18 cellular contexts compared by ENCODE assay signal in the genomic region with DNA sequence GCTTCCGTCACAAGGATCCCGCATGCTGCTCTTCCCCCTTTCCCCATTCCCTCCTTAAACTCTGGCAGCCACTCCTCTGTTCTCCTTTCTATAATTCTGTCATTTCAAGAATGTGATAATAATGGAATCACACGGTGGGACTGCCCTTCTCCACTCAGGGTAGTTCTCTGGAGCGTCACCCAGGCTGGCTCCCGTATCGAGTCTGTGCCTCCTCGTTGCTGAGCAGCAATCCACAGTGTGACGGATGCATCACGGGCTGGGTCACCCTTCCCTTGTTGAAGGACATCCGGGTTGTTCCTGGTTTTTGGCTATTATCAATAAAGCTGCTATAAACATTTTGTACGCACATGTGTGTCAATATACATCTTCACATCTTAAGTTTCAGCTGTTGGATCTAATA. TPM values are rescaled to one million over a fixed set of nuclear protein-coding genes. Genes with fewer than 3 reads are reported as not detected.
DNase-seq lines count a peak whose midpoint lies in the region; ATAC-seq, FAIRE-seq and TF ChIP-seq lines count a peak whose summit lies in the region.
"Had no signal": no experiment of that assay in that cellular context is flagged by ENCODE, and none has a peak within 500 bp of the region (broad histone marks: within the 10 kb centered on the region; RNA-seq: fewer than 3 reads in every experiment).

No MANE protein-coding gene starts in this region.

- peak overlapping the region; percentile 74 for H2AK5ac ChIP-seq in IMR-90 (ENCODE audit: low read depth, low read length)

- no peak for FAIRE-seq in H54 (lab: Jason Lieb, UNC)

- H3K9me3 Mint-ChIP-seq in activated naive CD8-positive, alpha-beta T cell (ENCODE audit: low read depth): no peaks in the 10 kb centered on the region
- no peaks in the 10 kb centered on the region for H3K9me3 Mint-ChIP-seq in naive thymus-derived CD8-positive, alpha-beta T cell
- H3K9me3 Mint-ChIP-seq: brain, neural crest cell had no signal

- BruUV-seq in IMR-90 (replicated peaks; lab: Mats Ljungman, UMichigan): no TSS peak

- H3K4me2 ChIP-seq in IMR-90 (ENCODE audit: low read depth, low read length): no peak overlapping the region

- peak overlapping the region; percentile 40; the same call in 1 of the 2 replicates for H3K23ac ChIP-seq in IMR-90 (ENCODE audit: low read depth, low read length)

- peaks cover 43% of the 10 kb centered on the region for H3K9me1 ChIP-seq in IMR-90 (ENCODE audit: insufficient read depth, low read length)

- TF ChIP-seq RAD21 in IMR-90 (IDR thresholded peaks at IDR 0.05; ENCODE audit: low read length): no peak

- H2BK15ac ChIP-seq in IMR-90 (ENCODE audit: low read depth, low read length): peak overlapping the region; percentile 91; the same call in 2 of the 3 replicates

- no peak overlapping the region for H3K56ac ChIP-seq in IMR-90 (ENCODE audit: extremely low read depth, insufficient read depth, low read length)

- peak overlapping the region; percentile 63 for H2AK9ac ChIP-seq in IMR-90 (replicated peaks; ENCODE audit: low read depth, low read length, poor library complexity)

- H2BK120ac ChIP-seq in IMR-90 (ENCODE audit: low read depth, low read length): peak overlapping the region; percentile 98

- POLR2A ChIA-PET in IMR-90 (lab: Charles Lee; ENCODE audit: unreplicated experiment): interaction anchor here (1.0 kb wide), 1 partner anchor 9 kb away, joined by 3 read pairs; no protein-coding TSS in a partner anchor
- POLR2A ChIA-PET in naive thymus-derived CD8-positive, alpha-beta T cell (lab: Charles Lee): interaction anchor here (0.8 to 16.9 kb wide), 5 partner anchors 9 to 364 kb away, joined by 3 to 398 read pairs (median 4); a partner anchor contains a TSS

- H3K27ac ChIP-seq in IMR-90 (ENCODE audit: insufficient read depth, low read length): no peak overlapping the region

- H2BK5ac ChIP-seq in IMR-90 (ENCODE audit: low read depth, low read length, poor library complexity, severe bottlenecking): peak overlapping the region; percentile 30

- H4K8ac ChIP-seq in IMR-90 (ENCODE audit: low read depth in 2 of 2, low read length in 2 of 2): peak overlapping the region in 1 of 2 experiments; percentile 26; a peak in 1 of 4 replicates

- H3K27me3 ChIP-seq in IMR-90 (ENCODE audit: control insufficient read depth, insufficient read depth, low read length): no peaks in the 10 kb centered on the region
- H3K27me3 ChIP-seq: MG63 had no signal

- H3K27me3 Mint-ChIP-seq in activated naive CD8-positive, alpha-beta T cell: no peaks in the 10 kb centered on the region
- no peaks in the 10 kb centered on the region for H3K27me3 Mint-ChIP-seq in naive thymus-derived CD8-positive, alpha-beta T cell

- peak overlapping the region; percentile 97 for H3K27ac Mint-ChIP-seq in activated naive CD8-positive, alpha-beta T cell
- peak overlapping the region; percentile 31 to 100 (median 96) for H3K27ac Mint-ChIP-seq in naive thymus-derived CD8-positive, alpha-beta T cell

- dilution Hi-C loops in IMR-90 (cut with HindIII; ENCODE audit: low sequenced_read_pairs, unreplicated experiment): no loop called here

- peak overlapping the region; percentile 38 for H3K4ac ChIP-seq in IMR-90 (ENCODE audit: low read depth, low read length)

- H4K5ac ChIP-seq in IMR-90 (ENCODE audit: low read depth, low read length): no peak overlapping the region

- H2AFZ ChIP-seq in IMR-90 (replicated peaks; ENCODE audit: low read length, poor library complexity): no peak overlapping the region

- intact Hi-C loops in IMR-90 (cut with micrococcal nuclease): no loop called here

- 60% methylated on average over 1 of the region's 11 CpGs; no CpG with 5 or more reads in 1 of the 2 experiments for WGBS in IMR-90 (ENCODE audit: extremely low coverage in 2 of 2, insufficient read length in 1 of 2), 2 experiments

- peak; percentile 37 for DNase-seq in activated CD8-positive, alpha-beta memory T cell treated with anti-CD3 and anti-CD28 coated beads for 24 hours
- DNase-seq in activated CD8-positive, alpha-beta memory T cell treated with anti-CD3 and anti-CD28 coated beads, Interleukin-2, amount 50 U/mL, for 4 hours: no peak
- DNase-seq in IMR-90 (no peak), H54 (ENCODE audit: insufficient read length, low spot score) (no peak)
- DNase-seq in naive thymus-derived CD8-positive, alpha-beta T cell: peak in 1 of 10 donors; percentile 4
- DNase-seq: ACHN; activated CD4-positive, alpha-beta T cell treated with anti-CD3 and anti-CD28 coated beads for 48 hours; activated effector memory CD4-positive, alpha-beta T cell treated with anti-CD3 and anti-CD28 coated beads, Interleukin-2, amount 50 U/mL, for 16 hours; Caco-2; H7; MG63; NCI-H345; substantia nigra had no signal

- no peaks in the 10 kb centered on the region for H3K36me3 ChIP-seq in IMR-90 (ENCODE audit: control insufficient read depth, insufficient read depth, low read length)
- H3K36me3 ChIP-seq: MG63 had no signal

- no peak overlapping the region for H3K18ac ChIP-seq in IMR-90 (ENCODE audit: low read depth, low read length)

- H3K9ac ChIP-seq in IMR-90 (ENCODE audit: low read depth, low read length): no peak overlapping the region

- H3K79me1 ChIP-seq in IMR-90 (ENCODE audit: low read depth in 1 of 2, low read length in 2 of 2): peaks cover 6 to 52% of the 10 kb centered on the region in 2 experiments; a peak in 2 of 4 replicates

- CTCF ChIA-PET in IMR-90 (lab: Yijun Ruan, JAX): no interaction called here

- H2BK20ac ChIP-seq in IMR-90 (ENCODE audit: low read depth, low read length): peak overlapping the region; percentile 79

- peaks cover 91% of the 10 kb centered on the region for H3K4me1 Mint-ChIP-seq in activated naive CD8-positive, alpha-beta T cell (ENCODE audit: low read depth)
- peaks cover 56 to 94% (median 89%) of the 10 kb centered on the region in 4 donors for H3K4me1 Mint-ChIP-seq in naive thymus-derived CD8-positive, alpha-beta T cell

- peaks cover 49% of the 10 kb centered on the region for H3K4me1 ChIP-seq in IMR-90 (ENCODE audit: control insufficient read depth, insufficient read depth, low read length)

- no peaks in the 10 kb centered on the region for H4K20me1 ChIP-seq in IMR-90 (ENCODE audit: insufficient read depth, low read length)

- no peak overlapping the region for H3K4me3 ChIP-seq in IMR-90 (ENCODE audit: insufficient read depth, low read depth, low read length)
- H3K4me3 ChIP-seq: MG63 had no signal

- ATAC-seq in IMR-90 (ENCODE audit: low read depth) (no peak), GM18873 (IDR thresholded peaks at IDR 0.05; ENCODE audit: low FRiP score, unreplicated experiment) (no peak), GM21723 (IDR thresholded peaks at IDR 0.05; ENCODE audit: unreplicated experiment) (no peak)
- no peak for ATAC-seq in naive thymus-derived CD8-positive, alpha-beta T cell

- H3K14ac ChIP-seq in IMR-90 (replicated peaks; ENCODE audit: low read depth, low read length): 0 out of 2 replicates have a peak overlapping the region, but pooled peaks have one; percentile 85

- TF ChIP-seq POLR2A in IMR-90 (IDR thresholded peaks at IDR 0.05; ENCODE audit: low read depth, low read length) (no peak), H54 (IDR thresholded peaks at IDR 0.05; ENCODE audit: low read depth, low read length) (no peak)

- no peaks in the 10 kb centered on the region for H3K36me3 Mint-ChIP-seq in activated naive CD8-positive, alpha-beta T cell
- no peaks in the 10 kb centered on the region for H3K36me3 Mint-ChIP-seq in naive thymus-derived CD8-positive, alpha-beta T cell
- H3K36me3 Mint-ChIP-seq: brain had no signal

- peak overlapping the region; percentile 73 for H4K91ac ChIP-seq in IMR-90 (ENCODE audit: insufficient read depth, low read depth, low read length)

- in situ Hi-C loops in IMR-90 (cut with MboI; ENCODE audit: low sequenced_read_pairs): loop anchor here (25.0 kb wide), 1 partner anchor 385 kb away; no protein-coding TSS in a partner anchor

- TF ChIP-seq CTCF in IMR-90 (conservative IDR thresholded peaks at IDR 0.05; ENCODE audit: low read depth, low read length): no peak

- H3K4me3 Mint-ChIP-seq in activated naive CD8-positive, alpha-beta T cell: peak overlapping the region; percentile 49
- peak overlapping the region in 8 of 10 donors; percentile 2 to 88 (median 46) for H3K4me3 Mint-ChIP-seq in naive thymus-derived CD8-positive, alpha-beta T cell
- H3K4me3 Mint-ChIP-seq: neural crest cell had no signal

- no peaks in the 10 kb centered on the region for H3K9me3 ChIP-seq in IMR-90 (ENCODE audit: control insufficient read depth, insufficient read depth, low read length)
- H3K9me3 ChIP-seq: Caco-2, MG63 had no signal

TF ChIP-seq in IMR-90, 13 proteins besides CTCF, POLR2A, EP300 and RAD21 (continues in another document):
- TF ChIP-seq CHD1 (IDR thresholded peaks at IDR 0.05; ENCODE audit: low read depth, low read length) (no peak), RCOR1 (IDR thresholded peaks at IDR 0.05; ENCODE audit: insufficient replicate concordance, low read length) (no peak), FOS (IDR thresholded peaks at IDR 0.05; ENCODE audit: low read depth, low read length) (no peak), MXI1 (IDR thresholded peaks at IDR 0.05; ENCODE audit: borderline replicate concordance, low read depth, low read length) (no peak), MAZ (IDR thresholded peaks at IDR 0.05; ENCODE audit: borderline replicate concordance, low read depth, low read length) (no peak), NFE2L2 (IDR thresholded peaks at IDR 0.05; ENCODE audit: low read depth, low read length) (no peak), CEBPB (IDR thresholded peaks at IDR 0.05; ENCODE audit: low read depth, low read length) (no peak), MAFK (IDR thresholded peaks at IDR 0.05; ENCODE audit: low read depth, low read length) (no peak)

RNA-seq across cellular contexts. Expression of a gene that starts 5.7 kb away (rescaled TPM):
- total RNA-seq in IMR-90 (2012; rRNA removed): 5.0 TPM in 2 replicates
- polyA plus RNA-seq in IMR-90 (2012; rRNA removed): 2.9 and 3.1 TPM in 2 replicates
- polyA plus RNA-seq in IMR-90 (2012; cell fraction: cytosol; rRNA removed): 1.9 and 2.6 TPM in 2 replicates
- polyA plus RNA-seq in IMR-90 (2012; cell fraction: nucleus; rRNA removed; ENCODE audit: low replicate concordance): 6.1 and 7.9 TPM in 2 replicates
- 10 to 100 TPM; 47.1 to 48.2 TPM for total RNA-seq in naive thymus-derived CD8-positive, alpha-beta T cell
- 1 to 10 TPM; 2.4 to 4.6 (median 4.5) TPM for polyA plus RNA-seq in naive thymus-derived CD8-positive, alpha-beta T cell

RNA-seq across cellular contexts. Expression of a gene that starts 12.7 kb away (rescaled TPM):
- 32.4 and 59.2 TPM in 2 replicates for total RNA-seq in IMR-90 (2012; rRNA removed)
- polyA plus RNA-seq in IMR-90 (2012; rRNA removed): 31.7 and 40.4 TPM in 2 replicates
- 13.3 and 15.9 TPM in 2 replicates for polyA plus RNA-seq in IMR-90 (2012; cell fraction: cytosol; rRNA removed)
- polyA plus RNA-seq in IMR-90 (2012; cell fraction: nucleus; rRNA removed; ENCODE audit: low replicate concordance): 5.0 and 14.4 TPM in 2 replicates
- total RNA-seq in naive thymus-derived CD8-positive, alpha-beta T cell: 10 to 100 TPM; 17.9 to 22.5 TPM
- polyA plus RNA-seq in naive thymus-derived CD8-positive, alpha-beta T cell: 10 to 100 TPM; 61.6 to 87.6 (median 67.6) TPM
